Comparison of ENCODE assay signal across 12 cellular contexts in genomic region chr1:200971428-200971903, GRCh38. TPM values are rescaled to one million over a fixed set of nuclear protein-coding genes. Genes with fewer than 3 reads are reported as not detected.
DNase-seq lines count a peak whose midpoint lies in the region; ATAC-seq and TF ChIP-seq lines count a peak whose summit lies in the region.
"Had no signal": no experiment of that assay in that cellular context is flagged by ENCODE, and none has a peak within 500 bp of the region (broad histone marks: within the 10 kb centered on the region; RNA-seq: fewer than 3 reads in every experiment).

No MANE protein-coding gene starts in this region.

- H3K9ac ChIP-seq in neural progenitor cell: no peak overlapping the region

- H3K27ac ChIP-seq in neural progenitor cell (no peak overlapping the region), Peyer's patch (no peak overlapping the region)

- H3K4me3 ChIP-seq in GM12865 (ENCODE audit: low read depth, low read length) (no peak overlapping the region), neural progenitor cell (no peak overlapping the region), Peyer's patch (no peak overlapping the region)
- H3K4me3 ChIP-seq: HAP-1, lung had no signal

- DNase-seq in GM12865 (ENCODE audit: low read depth) (peak; percentile 79), neural progenitor cell (ENCODE audit: low spot score) (no peak), Peyer's patch (no peak), Kasumi-1 (lab: John Stamatoyannopoulos, UW) (no peak)
- no peak for DNase-seq in effector memory CD8-positive, alpha-beta T cell

- H4K20me1 ChIP-seq in neural progenitor cell (ENCODE audit: low read depth): no peaks in the 10 kb centered on the region

- TF ChIP-seq CTCF in GM12865 (IDR thresholded peaks at IDR 0.05; ENCODE audit: insufficient read depth, low read depth, low read length, missing control alignments): no peak
- TF ChIP-seq CTCF in neural progenitor cell (IDR thresholded peaks at IDR 0.05): no peak
- TF ChIP-seq CTCF in Peyer's patch (IDR thresholded peaks at IDR 0.05): no peak

- no peak overlapping the region for H3K4me2 ChIP-seq in neural progenitor cell

- H3K4me3 Mint-ChIP-seq in neural progenitor cell: peak overlapping the region; percentile 64
- no peak overlapping the region for H3K4me3 Mint-ChIP-seq in effector memory CD8-positive, alpha-beta T cell
- H3K4me3 Mint-ChIP-seq: activated naive CD4-positive, alpha-beta T cell treated with anti-CD3 and anti-CD28 coated beads for 36 hours; endodermal cell had no signal

- no peaks in the 10 kb centered on the region for H3K9me3 ChIP-seq in neural progenitor cell (ENCODE audit: low read depth)
- no peaks in the 10 kb centered on the region for H3K9me3 ChIP-seq in Peyer's patch
- H3K9me3 ChIP-seq: HAP-1 had no signal

- no peaks in the 10 kb centered on the region for H3K27me3 ChIP-seq in neural progenitor cell
- no peaks in the 10 kb centered on the region for H3K27me3 ChIP-seq in Peyer's patch

- no peaks in the 10 kb centered on the region for H3K79me2 ChIP-seq in neural progenitor cell (ENCODE audit: low read depth)

- H3K4me1 Mint-ChIP-seq in neural progenitor cell: peaks cover 11% of the 10 kb centered on the region
- peaks cover 13 to 15% of the 10 kb centered on the region in 2 donors for H3K4me1 Mint-ChIP-seq in effector memory CD8-positive, alpha-beta T cell (ENCODE audit: low read depth in 2 of 2)

- H2AFZ ChIP-seq in neural progenitor cell (replicated peaks): no peak overlapping the region

- peaks cover 13% of the 10 kb centered on the region for H3K27me3 Mint-ChIP-seq in neural progenitor cell (ENCODE audit: insufficient read depth, low read depth)
- no peaks in the 10 kb centered on the region for H3K27me3 Mint-ChIP-seq in effector memory CD8-positive, alpha-beta T cell

- H3K27ac Mint-ChIP-seq in neural progenitor cell: no peak overlapping the region
- peak overlapping the region in 1 of 2 donors; percentile 65 for H3K27ac Mint-ChIP-seq in effector memory CD8-positive, alpha-beta T cell
- H3K27ac Mint-ChIP-seq: activated naive CD4-positive, alpha-beta T cell treated with anti-CD3 and anti-CD28 coated beads for 36 hours; endodermal cell had no signal

- H3F3A ChIP-seq in neural progenitor cell (ENCODE audit: low read depth): no peaks in the 10 kb centered on the region

- H3K4me1 ChIP-seq in neural progenitor cell (no peaks in the 10 kb centered on the region), Peyer's patch (peaks cover 0 to 12% (median 0%) of the 10 kb centered on the region in 4 donors)
- H3K4me1 ChIP-seq: HAP-1 had no signal

- H3K36me3 ChIP-seq in neural progenitor cell (no peaks in the 10 kb centered on the region), Peyer's patch (no peaks in the 10 kb centered on the region)
- H3K36me3 ChIP-seq: HAP-1 had no signal

- ATAC-seq in GM21423 (IDR thresholded peaks at IDR 0.05; ENCODE audit: unreplicated experiment) (peak; percentile 35), HG03442 (IDR thresholded peaks at IDR 0.05; ENCODE audit: unreplicated experiment) (peak; percentile 40), HG02970 (IDR thresholded peaks at IDR 0.05; ENCODE audit: low FRiP score, unreplicated experiment) (no peak)
- ATAC-seq in effector memory CD8-positive, alpha-beta T cell (replicated peaks): no peak

- peaks cover 10% of the 10 kb centered on the region for H3K36me3 Mint-ChIP-seq in neural progenitor cell
- H3K36me3 Mint-ChIP-seq in effector memory CD8-positive, alpha-beta T cell (ENCODE audit: insufficient read depth): peaks cover 37% of the 10 kb centered on the region

- TF ChIP-seq POLR2A in Peyer's patch (IDR thresholded peaks at IDR 0.05): no peak

- H3K9me3 Mint-ChIP-seq in neural progenitor cell: no peaks in the 10 kb centered on the region
- no peaks in the 10 kb centered on the region for H3K9me3 Mint-ChIP-seq in effector memory CD8-positive, alpha-beta T cell
- H3K9me3 Mint-ChIP-seq: activated naive CD4-positive, alpha-beta T cell treated with anti-CD3 and anti-CD28 coated beads for 36 hours; endodermal cell had no signal

RNA-seq across cellular contexts. Expression of gene KIF21B, which starts 52.0 kb away (rescaled TPM):
- total RNA-seq in neural progenitor cell (ENCODE audit: low replicate concordance): 6.4 and 15.6 TPM in 2 replicates
- 10 to 100 TPM in 3 of 4 donors, 1 to 10 TPM in 1; 6.7 to 19.0 (median 13.3) TPM for total RNA-seq in Peyer's patch

Comparison
In these comparisons a context has a peak if more than half of its experiments do, and no peak if none do; other contexts are left out.
1. ATAC-seq: peak in GM21423 (single experiment) and HG03442 (single experiment); none in effector memory CD8-positive, alpha-beta T cell (single experiment) and HG02970 (single experiment).